In genomic region chr4:17846256-17846655, GRCh38 we compare ENCODE assay signal across 28 cellular contexts. TPM values are rescaled to one million over a fixed set of nuclear protein-coding genes. Genes with fewer than 3 reads are reported as not detected.
DNase-seq lines count a peak whose midpoint lies in the region; ATAC-seq and TF ChIP-seq lines count a peak whose summit lies in the region.
"Had no signal": no experiment of that assay in that cellular context is flagged by ENCODE, and none has a peak within 500 bp of the region (broad histone marks: within the 10 kb centered on the region; RNA-seq: fewer than 3 reads in every experiment).

No MANE protein-coding gene starts in this region.

- DNase-seq in EH (ENCODE audit: low read depth) (peak; percentile 73), amniotic stem cell (lab: John Stamatoyannopoulos, UW) (peak; percentile 28), epithelial cell of prostate (ENCODE audit: low read depth, low spot score) (peak; percentile 5), upper lobe of right lung (no peak), suprapubic skin (ENCODE audit: low spot score in 2 of 2) (no peak)
- DNase-seq: activated CD4-positive, alpha-beta memory T cell treated with anti-CD3 and anti-CD28 coated beads for 36 hours; activated CD4-positive, alpha-beta T cell treated with anti-CD3 and anti-CD28 coated beads for 1 hour; activated T-cell treated with anti-CD3 and anti-CD28 coated beads, Interleukin-2, amount 50 U/mL, for 72 hours; AML-193; CD4-positive, alpha-beta T cell; effector memory CD4-positive, alpha-beta T cell; erythroblast; left colon; NCI-H1417; NCI-H2081 treated with DMSO at 0.1 percent for 48 hours; NCI-H345; ovary; Peyer's patch; retina; SIG-M5; stimulated activated naive CD4-positive, alpha-beta T cell had no signal

- TF ChIP-seq CTCF in upper lobe of right lung (IDR thresholded peaks at IDR 0.05) (no peak), suprapubic skin (IDR thresholded peaks at IDR 0.05) (no peak)

- H3K4me3 ChIP-seq in mesodermal cell (ENCODE audit: extremely low read depth, insufficient read depth, low read length, poor library complexity, severe bottlenecking) (no peak overlapping the region), upper lobe of right lung (no peak overlapping the region), suprapubic skin (no peak overlapping the region)
- H3K4me3 ChIP-seq: ovary, Peyer's patch, skin epidermis had no signal

- H3K27ac ChIP-seq in epithelial cell of prostate (no peak overlapping the region), mesodermal cell (ENCODE audit: low read depth, low read length, severe bottlenecking) (peak overlapping the region; percentile 6), upper lobe of right lung (no peak overlapping the region), suprapubic skin (no peak overlapping the region)
- H3K27ac ChIP-seq: HL-60, KMS-11, ovary, Peyer's patch, skin epidermis had no signal

- H3K4me1 ChIP-seq in mesodermal cell (ENCODE audit: control insufficient read depth, insufficient read depth, low read length, poor library complexity, severe bottlenecking), result no peaks in the 10 kb centered on the region
- H3K4me1 ChIP-seq in upper lobe of right lung, result no peaks in the 10 kb centered on the region
- no peaks in the 10 kb centered on the region for H3K4me1 ChIP-seq in suprapubic skin
- H3K4me1 ChIP-seq: Peyer's patch had no signal

- H3K9me3 ChIP-seq in mesodermal cell (ENCODE audit: control insufficient read depth, low read length), result peaks cover 17% of the 10 kb centered on the region
- no peaks in the 10 kb centered on the region for H3K9me3 ChIP-seq in upper lobe of right lung
- H3K9me3 ChIP-seq in suprapubic skin, result no peaks in the 10 kb centered on the region
- H3K9me3 ChIP-seq: ovary, Peyer's patch had no signal

- WGBS in mesodermal cell (ENCODE audit: insufficient coverage in 2 of 2), 2 experiments, result 92% methylated on average over 2 of the region's 2 CpGs; no CpG with 5 or more reads in 1 of the 2 experiments
- 81% methylated on average over 2 of the region's 2 CpGs for WGBS in suprapubic skin

- H3K27me3 ChIP-seq in upper lobe of right lung (no peaks in the 10 kb centered on the region), suprapubic skin (no peaks in the 10 kb centered on the region)
- H3K27me3 ChIP-seq: ovary, Peyer's patch had no signal

- H3K36me3 ChIP-seq in mesodermal cell (ENCODE audit: control insufficient read depth, insufficient read depth, low read length) (peaks cover 55% of the 10 kb centered on the region), upper lobe of right lung (no peaks in the 10 kb centered on the region), suprapubic skin (no peaks in the 10 kb centered on the region)
- H3K36me3 ChIP-seq: ovary, Peyer's patch had no signal

- ATAC-seq in upper lobe of right lung (no peak), HG03097 (IDR thresholded peaks at IDR 0.05; ENCODE audit: low FRiP score, unreplicated experiment) (no peak), HG03457 (IDR thresholded peaks at IDR 0.05; ENCODE audit: unreplicated experiment) (no peak)
- ATAC-seq: activated T-cell treated with anti-CD3 and anti-CD28 coated beads, Interleukin-2, amount 50 U/mL, for 72 hours; left colon; natural killer cell treated with Interleukin-12 subunit alpha and Interleukin-12 subunit beta and Interleukin-15 and Interleukin-18, amount 100 ng/mL, for 72 hours had no signal

- TF ChIP-seq POLR2A in suprapubic skin (IDR thresholded peaks at IDR 0.05), result no peak

- no peak for TF ChIP-seq EP300 in suprapubic skin (IDR thresholded peaks at IDR 0.05)

- intact Hi-C loops in upper lobe of right lung (cut with DNase I), result no loop called here

RNA-seq across cellular contexts. Expression of gene NCAPG, which starts 35.5 kb away (rescaled TPM):
- 38.6 TPM for polyA plus RNA-seq in mesodermal cell (2013, experiment 1 of 2)
- 62.6 TPM for polyA plus RNA-seq in mesodermal cell (2013, experiment 2 of 2)
- total RNA-seq in upper lobe of right lung (0.84 TPM), suprapubic skin (10 to 100 TPM in 1 of 4 donors, 1 to 10 TPM in 3; 1.6 to 10.7 (median 4.2) TPM)

RNA-seq across cellular contexts. Expression of gene DCAF16, which starts 35.7 kb away (rescaled TPM):
- 18.1 TPM for polyA plus RNA-seq in mesodermal cell (2013, experiment 1 of 2)
- 18.7 TPM for polyA plus RNA-seq in mesodermal cell (2013, experiment 2 of 2)
- 26.2 TPM for total RNA-seq in upper lobe of right lung
- total RNA-seq in suprapubic skin, result 10 to 100 TPM; 31.5 to 45.1 (median 33.9) TPM

Comparison
In these comparisons a context has a peak if more than half of its experiments do, and no peak if none do; other contexts are left out.
1. DNase-seq: peak in EH (single experiment), amniotic stem cell (single experiment) and epithelial cell of prostate (single experiment); none in upper lobe of right lung (single experiment) and suprapubic skin (0 of 2).